ENCODE assay signal across 8 cellular contexts in the genomic region with DNA sequence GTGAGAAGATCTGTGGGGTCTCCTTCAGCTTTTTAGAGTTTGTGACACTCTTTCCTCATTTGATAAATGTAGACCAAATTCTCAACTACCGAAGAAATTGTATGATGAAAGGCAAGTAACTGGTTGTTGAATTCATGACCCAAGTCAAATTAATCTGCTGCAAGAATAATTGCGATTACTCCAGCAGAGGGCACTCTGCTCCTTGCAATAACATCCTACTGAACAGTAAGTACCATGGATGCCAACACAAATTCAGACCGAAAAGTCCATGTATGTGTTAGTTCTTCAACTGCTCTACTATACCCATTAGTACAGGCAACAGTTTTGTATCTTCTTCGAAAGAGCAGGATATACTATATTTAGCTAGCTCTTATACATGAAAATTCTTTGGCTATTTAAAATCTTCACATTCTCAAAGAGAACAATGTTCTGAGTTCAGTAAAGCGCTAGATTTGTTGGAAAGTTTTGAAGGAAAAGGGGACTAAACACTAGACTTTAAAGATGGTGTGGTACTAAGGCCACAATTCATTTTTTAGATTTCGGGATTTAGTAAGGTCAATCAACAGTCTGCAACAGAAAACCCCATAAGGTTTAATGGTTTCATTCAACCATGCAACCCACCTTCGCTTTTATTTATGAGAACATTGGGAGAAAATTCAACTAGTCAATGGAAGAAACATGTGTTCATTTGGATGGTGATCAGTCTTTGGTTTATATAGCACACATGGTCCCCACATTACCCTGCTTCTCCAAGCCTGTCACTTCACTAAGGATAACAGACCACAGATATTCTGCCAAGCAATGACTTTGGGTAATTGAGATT.
DNase-seq lines count a peak whose midpoint lies in the region; ATAC-seq and TF ChIP-seq lines count a peak whose summit lies in the region.

No MANE protein-coding gene starts in this region.

- no peak overlapping the region for H3K4me3 ChIP-seq in uterus

- H3K36me3 Mint-ChIP-seq in activated CD8-positive, alpha-beta T cell treated with anti-CD3 and anti-CD28 coated beads for 36 hours (ENCODE audit: low read depth), result no peaks in the 10 kb centered on the region
- peaks cover 6% of the 10 kb centered on the region for H3K36me3 Mint-ChIP-seq in nephron progenitor cell (ENCODE audit: low read depth)

- POLR2A ChIA-PET in activated CD8-positive, alpha-beta T cell treated with anti-CD3 and anti-CD28 coated beads for 36 hours (lab: Charles Lee), result no interaction called here

- CTCF ChIA-PET in activated CD8-positive, alpha-beta T cell treated with anti-CD3 and anti-CD28 coated beads for 36 hours (lab: Charles Lee), result interaction anchor here (0.6 to 2.0 kb wide), 4 partner anchors 22 to 272 kb away, joined by 3 to 8 read pairs (median 4); partner anchors contain the start of gene RNF150

- H3K4me1 ChIP-seq in uterus, result no peaks in the 10 kb centered on the region

- no peak overlapping the region for H3K4me3 Mint-ChIP-seq in activated CD8-positive, alpha-beta T cell treated with anti-CD3 and anti-CD28 coated beads for 36 hours
- no peak overlapping the region for H3K4me3 Mint-ChIP-seq in nephron progenitor cell

- no peak overlapping the region for H3K27ac Mint-ChIP-seq in activated CD8-positive, alpha-beta T cell treated with anti-CD3 and anti-CD28 coated beads for 36 hours
- H3K27ac Mint-ChIP-seq in nephron progenitor cell, result no peak overlapping the region

- no peak for TF ChIP-seq POLR2A in uterus (IDR thresholded peaks at IDR 0.05)

- no peaks in the 10 kb centered on the region for H3K9me3 Mint-ChIP-seq in activated CD8-positive, alpha-beta T cell treated with anti-CD3 and anti-CD28 coated beads for 36 hours
- H3K9me3 Mint-ChIP-seq in nephron progenitor cell, result no peaks in the 10 kb centered on the region

- DNase-seq in AG20443 (ENCODE audit: low spot score), result peak; percentile 65
- DNase-seq in GM13977 (ENCODE audit: low spot score), result peak; percentile 42
- DNase-seq in NCI-H526 (lab: John Stamatoyannopoulos, UW), result peak; percentile 62 to 87
- DNase-seq in activated CD8-positive, alpha-beta T cell treated with anti-CD3 and anti-CD28 coated beads for 36 hours, result peak; percentile 78
- DNase-seq in fibroblast of peridontal ligament (ENCODE audit: extremely low read depth), result peak; percentile 96
- peak; percentile 55 for DNase-seq in nephron progenitor cell
- peak; percentile 58 to 85 for DNase-seq in uterus

- no peaks in the 10 kb centered on the region for H3K27me3 ChIP-seq in uterus

- TF ChIP-seq CTCF in GM13977 (IDR thresholded peaks at IDR 0.05; ENCODE audit: extremely low read depth, insufficient read depth, missing control alignments) (peak; percentile 80), nephron progenitor cell (IDR thresholded peaks at IDR 0.05) (peak; percentile 75), uterus (IDR thresholded peaks at IDR 0.05) (peak; percentile 73 to 92 (median 86))
- TF ChIP-seq CTCF in activated CD8-positive, alpha-beta T cell treated with anti-CD3 and anti-CD28 coated beads for 36 hours (IDR thresholded peaks at IDR 0.05), result peak; percentile 76

- intact Hi-C loops in activated CD8-positive, alpha-beta T cell treated with anti-CD3 and anti-CD28 coated beads for 36 hours (cut with micrococcal nuclease), result loop anchor here (1.0 kb wide), 1 partner anchor 272 kb away; the partner anchor contains the start of gene RNF150
- intact Hi-C loops in uterus (cut with DNase I; ENCODE audit: low total_unique reads), result loop anchor here (2.0 kb wide), 1 partner anchor 273 kb away; no protein-coding TSS in a partner anchor

- ATAC-seq in HG03342 (IDR thresholded peaks at IDR 0.05; ENCODE audit: unreplicated experiment), result peak; percentile 65
- no peak for ATAC-seq in activated CD8-positive, alpha-beta T cell treated with anti-CD3 and anti-CD28 coated beads for 36 hours

- no peaks in the 10 kb centered on the region for H3K9me3 ChIP-seq in uterus

- in situ Hi-C loops in GM13977 (cut with MboI; ENCODE audit: low pct_unique_long_range_greater_than_20kb, low sequenced_read_pairs, unreplicated experiment), result loop anchor here (25.0 kb wide), 1 partner anchor 499 kb away; the partner anchor contains the start of gene SCOC

- no peaks in the 10 kb centered on the region for H3K36me3 ChIP-seq in uterus

- no peak overlapping the region for H3K27ac ChIP-seq in uterus

- no peaks in the 10 kb centered on the region for H3K4me1 Mint-ChIP-seq in activated CD8-positive, alpha-beta T cell treated with anti-CD3 and anti-CD28 coated beads for 36 hours (ENCODE audit: low read depth)
- H3K4me1 Mint-ChIP-seq in nephron progenitor cell, result peaks cover 13% of the 10 kb centered on the region

- peaks cover 11% of the 10 kb centered on the region for H3K27me3 Mint-ChIP-seq in activated CD8-positive, alpha-beta T cell treated with anti-CD3 and anti-CD28 coated beads for 36 hours
- peaks cover 14% of the 10 kb centered on the region for H3K27me3 Mint-ChIP-seq in nephron progenitor cell (ENCODE audit: low read depth, poor library complexity)

Comparison
In these comparisons a context has a peak if more than half of its experiments do, and no peak if none do; other contexts are left out.
1. DNase-seq: peak in every context shown above with its lines; median percentile 96 in fibroblast of peridontal ligament; 78 in activated CD8-positive, alpha-beta T cell treated with anti-CD3 and anti-CD28 coated beads for 36 hours; 74 in NCI-H526; 72 in uterus; 65 in AG20443; 55 in nephron progenitor cell; 42 in GM13977.